Comparison of ENCODE assay signal across 1 cellular context in the genomic region with DNA sequence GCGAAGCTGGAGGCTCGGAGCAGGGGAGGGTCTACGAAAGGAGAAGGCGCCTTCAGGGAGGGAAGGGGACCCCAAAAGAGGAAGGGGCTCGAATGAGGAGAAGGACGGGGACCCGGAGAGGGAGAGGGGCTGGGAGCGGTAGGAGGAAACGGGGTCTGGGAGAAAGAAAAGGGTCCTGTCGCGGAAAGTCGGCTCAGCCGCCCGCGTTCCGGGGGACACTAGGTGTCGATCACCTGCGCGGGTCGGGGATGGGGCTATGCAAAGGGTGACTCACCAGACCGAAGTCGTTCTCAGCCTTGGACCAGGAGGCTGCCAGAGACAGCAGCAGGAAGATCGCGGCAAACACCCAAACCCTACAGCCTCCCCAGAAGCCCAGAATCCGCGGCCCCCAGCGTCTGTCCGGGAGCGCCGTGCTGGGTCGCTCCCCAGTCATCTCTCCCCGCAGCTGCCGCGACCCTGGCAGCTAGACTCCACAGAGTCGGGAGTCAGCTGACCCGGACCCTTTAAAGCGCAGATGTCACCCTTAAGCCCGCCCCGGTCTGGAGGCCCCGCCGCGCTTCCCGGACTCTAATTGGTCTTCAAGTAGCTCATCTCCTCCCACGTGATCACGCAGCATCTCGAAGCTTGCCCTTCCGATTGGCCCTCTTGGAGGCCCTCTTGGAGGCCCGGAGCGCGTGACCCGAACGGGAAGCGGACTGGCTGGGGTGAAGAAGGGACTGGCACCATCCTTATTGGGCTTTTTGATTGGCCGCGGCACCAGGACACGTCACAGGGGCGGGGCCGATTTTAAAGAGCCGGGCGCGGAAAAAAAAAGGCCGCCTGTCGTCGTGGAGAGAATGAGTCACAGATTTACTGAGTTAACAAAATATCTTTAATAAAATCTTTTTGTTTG.
A peak's percentile ranks its signal among the peaks of the same experiment; 100 is the strongest.
TF ChIP-seq lines count a peak whose summit lies in the region.

A gene (minus strand): TSS at position 478 of the 892 bp plus-strand sequence. CDS start 45 bp downstream, at position 433.

TF ChIP-seq in K562, 482 proteins besides CTCF, POLR2A, EP300 and RAD21 (continued from another document and continues in another):
- TF ChIP-seq RBM14 (IDR thresholded peaks at IDR 0.05; ENCODE audit: borderline replicate concordance, insufficient read depth, low read depth, low read length), result 0 out of 2 replicates have a peak, but pooled peaks have one; percentile 89
- TF ChIP-seq DIDO1 (tag; IDR thresholded peaks at IDR 0.05; ENCODE audit: low read depth), result no peak
- TF ChIP-seq ARHGAP35 (IDR thresholded peaks at IDR 0.05; ENCODE audit: partially characterized antibody), result peak; percentile 80
- TF ChIP-seq SMARCA5 (IDR thresholded peaks at IDR 0.05), result peak; percentile 71; the same call in 1 of the 2 replicates
- no peak for TF ChIP-seq RFX1 (IDR thresholded peaks at IDR 0.05)
- no peak for TF ChIP-seq THRAP3 (IDR thresholded peaks at IDR 0.05; ENCODE audit: borderline replicate concordance)
- 0 out of 2 replicates have a peak, but pooled peaks have one; percentile 68 for TF ChIP-seq HDAC8 (tag; IDR thresholded peaks at IDR 0.05)
- no peak for TF ChIP-seq STAG1 (CRISPR knock-in tag; IDR thresholded peaks at IDR 0.05; ENCODE audit: borderline replicate concordance)
- TF ChIP-seq IFI16 (CRISPR knock-in tag; IDR thresholded peaks at IDR 0.05), result no peak
- no peak for TF ChIP-seq TCF7L2 (IDR thresholded peaks at IDR 0.05; ENCODE audit: low read depth, low read length)
- peak; percentile 91 for TF ChIP-seq BHLHE40 (IDR thresholded peaks at IDR 0.05; ENCODE audit: low read length)
- no peak for TF ChIP-seq BCL6 (CRISPR knock-in tag; IDR thresholded peaks at IDR 0.05)
- no peak for TF ChIP-seq TAL1 (IDR thresholded peaks at IDR 0.05)
- TF ChIP-seq ZNF165 (CRISPR knock-in tag; IDR thresholded peaks at IDR 0.05; ENCODE audit: borderline replicate concordance), result peak; percentile 88
- TF ChIP-seq, protein P1, sequence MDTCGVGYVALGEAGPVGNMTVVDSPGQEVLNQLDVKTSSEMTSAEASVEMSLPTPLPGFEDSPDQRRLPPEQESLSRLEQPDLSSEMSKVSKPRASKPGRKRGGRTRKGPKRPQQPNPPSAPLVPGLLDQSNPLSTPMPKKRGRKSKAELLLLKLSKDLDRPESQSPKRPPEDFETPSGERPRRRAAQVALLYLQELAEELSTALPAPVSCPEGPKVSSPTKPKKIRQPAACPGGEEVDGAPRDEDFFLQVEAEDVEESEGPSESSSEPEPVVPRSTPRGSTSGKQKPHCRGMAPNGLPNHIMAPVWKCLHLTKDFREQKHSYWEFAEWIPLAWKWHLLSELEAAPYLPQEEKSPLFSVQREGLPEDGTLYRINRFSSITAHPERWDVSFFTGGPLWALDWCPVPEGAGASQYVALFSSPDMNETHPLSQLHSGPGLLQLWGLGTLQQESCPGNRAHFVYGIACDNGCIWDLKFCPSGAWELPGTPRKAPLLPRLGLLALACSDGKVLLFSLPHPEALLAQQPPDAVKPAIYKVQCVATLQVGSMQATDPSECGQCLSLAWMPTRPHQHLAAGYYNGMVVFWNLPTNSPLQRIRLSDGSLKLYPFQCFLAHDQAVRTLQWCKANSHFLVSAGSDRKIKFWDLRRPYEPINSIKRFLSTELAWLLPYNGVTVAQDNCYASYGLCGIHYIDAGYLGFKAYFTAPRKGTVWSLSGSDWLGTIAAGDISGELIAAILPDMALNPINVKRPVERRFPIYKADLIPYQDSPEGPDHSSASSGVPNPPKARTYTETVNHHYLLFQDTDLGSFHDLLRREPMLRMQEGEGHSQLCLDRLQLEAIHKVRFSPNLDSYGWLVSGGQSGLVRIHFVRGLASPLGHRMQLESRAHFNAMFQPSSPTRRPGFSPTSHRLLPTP (IDR thresholded peaks at IDR 0.05; ENCODE audit: borderline replicate concordance, extremely low read depth, insufficient read length), result no peak
- TF ChIP-seq, protein P2, sequence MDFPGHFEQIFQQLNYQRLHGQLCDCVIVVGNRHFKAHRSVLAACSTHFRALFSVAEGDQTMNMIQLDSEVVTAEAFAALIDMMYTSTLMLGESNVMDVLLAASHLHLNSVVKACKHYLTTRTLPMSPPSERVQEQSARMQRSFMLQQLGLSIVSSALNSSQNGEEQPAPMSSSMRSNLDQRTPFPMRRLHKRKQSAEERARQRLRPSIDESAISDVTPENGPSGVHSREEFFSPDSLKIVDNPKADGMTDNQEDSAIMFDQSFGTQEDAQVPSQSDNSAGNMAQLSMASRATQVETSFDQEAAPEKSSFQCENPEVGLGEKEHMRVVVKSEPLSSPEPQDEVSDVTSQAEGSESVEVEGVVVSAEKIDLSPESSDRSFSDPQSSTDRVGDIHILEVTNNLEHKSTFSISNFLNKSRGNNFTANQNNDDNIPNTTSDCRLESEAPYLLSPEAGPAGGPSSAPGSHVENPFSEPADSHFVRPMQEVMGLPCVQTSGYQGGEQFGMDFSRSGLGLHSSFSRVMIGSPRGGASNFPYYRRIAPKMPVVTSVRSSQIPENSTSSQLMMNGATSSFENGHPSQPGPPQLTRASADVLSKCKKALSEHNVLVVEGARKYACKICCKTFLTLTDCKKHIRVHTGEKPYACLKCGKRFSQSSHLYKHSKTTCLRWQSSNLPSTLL (IDR thresholded peaks at IDR 0.05), result 0 out of 2 replicates have a peak, but pooled peaks have one; percentile 33
- TF ChIP-seq, protein P3, sequence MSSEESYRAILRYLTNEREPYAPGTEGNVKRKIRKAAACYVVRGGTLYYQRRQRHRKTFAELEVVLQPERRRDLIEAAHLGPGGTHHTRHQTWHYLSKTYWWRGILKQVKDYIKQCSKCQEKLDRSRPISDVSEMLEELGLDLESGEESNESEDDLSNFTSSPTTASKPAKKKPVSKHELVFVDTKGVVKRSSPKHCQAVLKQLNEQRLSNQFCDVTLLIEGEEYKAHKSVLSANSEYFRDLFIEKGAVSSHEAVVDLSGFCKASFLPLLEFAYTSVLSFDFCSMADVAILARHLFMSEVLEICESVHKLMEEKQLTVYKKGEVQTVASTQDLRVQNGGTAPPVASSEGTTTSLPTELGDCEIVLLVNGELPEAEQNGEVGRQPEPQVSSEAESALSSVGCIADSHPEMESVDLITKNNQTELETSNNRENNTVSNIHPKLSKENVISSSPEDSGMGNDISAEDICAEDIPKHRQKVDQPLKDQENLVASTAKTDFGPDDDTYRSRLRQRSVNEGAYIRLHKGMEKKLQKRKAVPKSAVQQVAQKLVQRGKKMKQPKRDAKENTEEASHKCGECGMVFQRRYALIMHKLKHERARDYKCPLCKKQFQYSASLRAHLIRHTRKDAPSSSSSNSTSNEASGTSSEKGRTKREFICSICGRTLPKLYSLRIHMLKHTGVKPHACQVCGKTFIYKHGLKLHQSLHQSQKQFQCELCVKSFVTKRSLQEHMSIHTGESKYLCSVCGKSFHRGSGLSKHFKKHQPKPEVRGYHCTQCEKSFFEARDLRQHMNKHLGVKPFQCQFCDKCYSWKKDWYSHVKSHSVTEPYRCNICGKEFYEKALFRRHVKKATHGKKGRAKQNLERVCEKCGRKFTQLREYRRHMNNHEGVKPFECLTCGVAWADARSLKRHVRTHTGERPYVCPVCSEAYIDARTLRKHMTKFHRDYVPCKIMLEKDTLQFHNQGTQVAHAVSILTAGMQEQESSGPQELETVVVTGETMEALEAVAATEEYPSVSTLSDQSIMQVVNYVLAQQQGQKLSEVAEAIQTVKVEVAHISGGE (CRISPR knock-in tag; IDR thresholded peaks at IDR 0.05), result peak in 1 of 3 experiments; percentile 75; a peak in 3 of 6 replicates
- TF ChIP-seq TFAM (CRISPR knock-in tag; conservative IDR thresholded peaks at IDR 0.05), result no peak
- TF ChIP-seq ZNF408 (CRISPR knock-in tag; IDR thresholded peaks at IDR 0.05; ENCODE audit: low read depth), result no peak
- TF ChIP-seq TAF7 (tag; IDR thresholded peaks at IDR 0.05), result peak; percentile 88
- TF ChIP-seq, protein P4, sequence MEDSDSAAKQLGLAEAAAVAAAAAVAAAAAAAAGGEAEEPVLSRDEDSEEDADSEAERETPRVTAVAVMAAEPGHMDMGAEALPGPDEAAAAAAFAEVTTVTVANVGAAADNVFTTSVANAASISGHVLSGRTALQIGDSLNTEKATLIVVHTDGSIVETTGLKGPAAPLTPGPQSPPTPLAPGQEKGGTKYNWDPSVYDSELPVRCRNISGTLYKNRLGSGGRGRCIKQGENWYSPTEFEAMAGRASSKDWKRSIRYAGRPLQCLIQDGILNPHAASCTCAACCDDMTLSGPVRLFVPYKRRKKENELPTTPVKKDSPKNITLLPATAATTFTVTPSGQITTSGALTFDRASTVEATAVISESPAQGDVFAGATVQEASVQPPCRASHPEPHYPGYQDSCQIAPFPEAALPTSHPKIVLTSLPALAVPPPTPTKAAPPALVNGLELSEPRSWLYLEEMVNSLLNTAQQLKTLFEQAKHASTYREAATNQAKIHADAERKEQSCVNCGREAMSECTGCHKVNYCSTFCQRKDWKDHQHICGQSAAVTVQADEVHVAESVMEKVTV (CRISPR knock-in tag; IDR thresholded peaks at IDR 0.05), result 0 out of 2 replicates have a peak, but pooled peaks have one; percentile 35
- TF ChIP-seq, protein P5, sequence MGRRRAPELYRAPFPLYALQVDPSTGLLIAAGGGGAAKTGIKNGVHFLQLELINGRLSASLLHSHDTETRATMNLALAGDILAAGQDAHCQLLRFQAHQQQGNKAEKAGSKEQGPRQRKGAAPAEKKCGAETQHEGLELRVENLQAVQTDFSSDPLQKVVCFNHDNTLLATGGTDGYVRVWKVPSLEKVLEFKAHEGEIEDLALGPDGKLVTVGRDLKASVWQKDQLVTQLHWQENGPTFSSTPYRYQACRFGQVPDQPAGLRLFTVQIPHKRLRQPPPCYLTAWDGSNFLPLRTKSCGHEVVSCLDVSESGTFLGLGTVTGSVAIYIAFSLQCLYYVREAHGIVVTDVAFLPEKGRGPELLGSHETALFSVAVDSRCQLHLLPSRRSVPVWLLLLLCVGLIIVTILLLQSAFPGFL (CRISPR knock-in tag; IDR thresholded peaks at IDR 0.05), result peak; percentile 99
- TF ChIP-seq EZH2 (IDR thresholded peaks at IDR 0.05; ENCODE audit: borderline replicate concordance, low read depth, low read length), result no peak
- TF ChIP-seq LEF1 (IDR thresholded peaks at IDR 0.05), result no peak
- peak; percentile 52; the same call in 1 of the 2 replicates for TF ChIP-seq GATAD2A (IDR thresholded peaks at IDR 0.05)
- TF ChIP-seq, protein P6, sequence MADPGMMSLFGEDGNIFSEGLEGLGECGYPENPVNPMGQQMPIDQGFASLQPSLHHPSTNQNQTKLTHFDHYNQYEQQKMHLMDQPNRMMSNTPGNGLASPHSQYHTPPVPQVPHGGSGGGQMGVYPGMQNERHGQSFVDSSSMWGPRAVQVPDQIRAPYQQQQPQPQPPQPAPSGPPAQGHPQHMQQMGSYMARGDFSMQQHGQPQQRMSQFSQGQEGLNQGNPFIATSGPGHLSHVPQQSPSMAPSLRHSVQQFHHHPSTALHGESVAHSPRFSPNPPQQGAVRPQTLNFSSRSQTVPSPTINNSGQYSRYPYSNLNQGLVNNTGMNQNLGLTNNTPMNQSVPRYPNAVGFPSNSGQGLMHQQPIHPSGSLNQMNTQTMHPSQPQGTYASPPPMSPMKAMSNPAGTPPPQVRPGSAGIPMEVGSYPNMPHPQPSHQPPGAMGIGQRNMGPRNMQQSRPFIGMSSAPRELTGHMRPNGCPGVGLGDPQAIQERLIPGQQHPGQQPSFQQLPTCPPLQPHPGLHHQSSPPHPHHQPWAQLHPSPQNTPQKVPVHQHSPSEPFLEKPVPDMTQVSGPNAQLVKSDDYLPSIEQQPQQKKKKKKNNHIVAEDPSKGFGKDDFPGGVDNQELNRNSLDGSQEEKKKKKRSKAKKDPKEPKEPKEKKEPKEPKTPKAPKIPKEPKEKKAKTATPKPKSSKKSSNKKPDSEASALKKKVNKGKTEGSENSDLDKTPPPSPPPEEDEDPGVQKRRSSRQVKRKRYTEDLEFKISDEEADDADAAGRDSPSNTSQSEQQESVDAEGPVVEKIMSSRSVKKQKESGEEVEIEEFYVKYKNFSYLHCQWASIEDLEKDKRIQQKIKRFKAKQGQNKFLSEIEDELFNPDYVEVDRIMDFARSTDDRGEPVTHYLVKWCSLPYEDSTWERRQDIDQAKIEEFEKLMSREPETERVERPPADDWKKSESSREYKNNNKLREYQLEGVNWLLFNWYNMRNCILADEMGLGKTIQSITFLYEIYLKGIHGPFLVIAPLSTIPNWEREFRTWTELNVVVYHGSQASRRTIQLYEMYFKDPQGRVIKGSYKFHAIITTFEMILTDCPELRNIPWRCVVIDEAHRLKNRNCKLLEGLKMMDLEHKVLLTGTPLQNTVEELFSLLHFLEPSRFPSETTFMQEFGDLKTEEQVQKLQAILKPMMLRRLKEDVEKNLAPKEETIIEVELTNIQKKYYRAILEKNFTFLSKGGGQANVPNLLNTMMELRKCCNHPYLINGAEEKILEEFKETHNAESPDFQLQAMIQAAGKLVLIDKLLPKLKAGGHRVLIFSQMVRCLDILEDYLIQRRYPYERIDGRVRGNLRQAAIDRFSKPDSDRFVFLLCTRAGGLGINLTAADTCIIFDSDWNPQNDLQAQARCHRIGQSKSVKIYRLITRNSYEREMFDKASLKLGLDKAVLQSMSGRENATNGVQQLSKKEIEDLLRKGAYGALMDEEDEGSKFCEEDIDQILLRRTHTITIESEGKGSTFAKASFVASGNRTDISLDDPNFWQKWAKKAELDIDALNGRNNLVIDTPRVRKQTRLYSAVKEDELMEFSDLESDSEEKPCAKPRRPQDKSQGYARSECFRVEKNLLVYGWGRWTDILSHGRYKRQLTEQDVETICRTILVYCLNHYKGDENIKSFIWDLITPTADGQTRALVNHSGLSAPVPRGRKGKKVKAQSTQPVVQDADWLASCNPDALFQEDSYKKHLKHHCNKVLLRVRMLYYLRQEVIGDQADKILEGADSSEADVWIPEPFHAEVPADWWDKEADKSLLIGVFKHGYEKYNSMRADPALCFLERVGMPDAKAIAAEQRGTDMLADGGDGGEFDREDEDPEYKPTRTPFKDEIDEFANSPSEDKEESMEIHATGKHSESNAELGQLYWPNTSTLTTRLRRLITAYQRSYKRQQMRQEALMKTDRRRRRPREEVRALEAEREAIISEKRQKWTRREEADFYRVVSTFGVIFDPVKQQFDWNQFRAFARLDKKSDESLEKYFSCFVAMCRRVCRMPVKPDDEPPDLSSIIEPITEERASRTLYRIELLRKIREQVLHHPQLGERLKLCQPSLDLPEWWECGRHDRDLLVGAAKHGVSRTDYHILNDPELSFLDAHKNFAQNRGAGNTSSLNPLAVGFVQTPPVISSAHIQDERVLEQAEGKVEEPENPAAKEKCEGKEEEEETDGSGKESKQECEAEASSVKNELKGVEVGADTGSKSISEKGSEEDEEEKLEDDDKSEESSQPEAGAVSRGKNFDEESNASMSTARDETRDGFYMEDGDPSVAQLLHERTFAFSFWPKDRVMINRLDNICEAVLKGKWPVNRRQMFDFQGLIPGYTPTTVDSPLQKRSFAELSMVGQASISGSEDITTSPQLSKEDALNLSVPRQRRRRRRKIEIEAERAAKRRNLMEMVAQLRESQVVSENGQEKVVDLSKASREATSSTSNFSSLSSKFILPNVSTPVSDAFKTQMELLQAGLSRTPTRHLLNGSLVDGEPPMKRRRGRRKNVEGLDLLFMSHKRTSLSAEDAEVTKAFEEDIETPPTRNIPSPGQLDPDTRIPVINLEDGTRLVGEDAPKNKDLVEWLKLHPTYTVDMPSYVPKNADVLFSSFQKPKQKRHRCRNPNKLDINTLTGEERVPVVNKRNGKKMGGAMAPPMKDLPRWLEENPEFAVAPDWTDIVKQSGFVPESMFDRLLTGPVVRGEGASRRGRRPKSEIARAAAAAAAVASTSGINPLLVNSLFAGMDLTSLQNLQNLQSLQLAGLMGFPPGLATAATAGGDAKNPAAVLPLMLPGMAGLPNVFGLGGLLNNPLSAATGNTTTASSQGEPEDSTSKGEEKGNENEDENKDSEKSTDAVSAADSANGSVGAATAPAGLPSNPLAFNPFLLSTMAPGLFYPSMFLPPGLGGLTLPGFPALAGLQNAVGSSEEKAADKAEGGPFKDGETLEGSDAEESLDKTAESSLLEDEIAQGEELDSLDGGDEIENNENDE (IDR thresholded peaks at IDR 0.05; ENCODE audit: low read depth, low read length), result no peak
- TF ChIP-seq ZNF76 (CRISPR knock-in tag; IDR thresholded peaks at IDR 0.05; ENCODE audit: borderline replicate concordance), result peak; percentile 75; the same call in 1 of the 2 replicates
- no peak for TF ChIP-seq NCOA4 (IDR thresholded peaks at IDR 0.05; ENCODE audit: partially characterized antibody)
- TF ChIP-seq U2AF2 (optimal IDR thresholded peaks at IDR 0.05; ENCODE audit: low read depth, low read length), result no peak
- peak; percentile 71 for TF ChIP-seq KLF13 (tag; IDR thresholded peaks at IDR 0.05; ENCODE audit: borderline replicate concordance, low read depth)
- no peak; the same call in 1 of the 2 replicates for TF ChIP-seq ZBED1 (IDR thresholded peaks at IDR 0.05)
